8 cellular contexts compared by ENCODE assay signal in the genomic region with DNA sequence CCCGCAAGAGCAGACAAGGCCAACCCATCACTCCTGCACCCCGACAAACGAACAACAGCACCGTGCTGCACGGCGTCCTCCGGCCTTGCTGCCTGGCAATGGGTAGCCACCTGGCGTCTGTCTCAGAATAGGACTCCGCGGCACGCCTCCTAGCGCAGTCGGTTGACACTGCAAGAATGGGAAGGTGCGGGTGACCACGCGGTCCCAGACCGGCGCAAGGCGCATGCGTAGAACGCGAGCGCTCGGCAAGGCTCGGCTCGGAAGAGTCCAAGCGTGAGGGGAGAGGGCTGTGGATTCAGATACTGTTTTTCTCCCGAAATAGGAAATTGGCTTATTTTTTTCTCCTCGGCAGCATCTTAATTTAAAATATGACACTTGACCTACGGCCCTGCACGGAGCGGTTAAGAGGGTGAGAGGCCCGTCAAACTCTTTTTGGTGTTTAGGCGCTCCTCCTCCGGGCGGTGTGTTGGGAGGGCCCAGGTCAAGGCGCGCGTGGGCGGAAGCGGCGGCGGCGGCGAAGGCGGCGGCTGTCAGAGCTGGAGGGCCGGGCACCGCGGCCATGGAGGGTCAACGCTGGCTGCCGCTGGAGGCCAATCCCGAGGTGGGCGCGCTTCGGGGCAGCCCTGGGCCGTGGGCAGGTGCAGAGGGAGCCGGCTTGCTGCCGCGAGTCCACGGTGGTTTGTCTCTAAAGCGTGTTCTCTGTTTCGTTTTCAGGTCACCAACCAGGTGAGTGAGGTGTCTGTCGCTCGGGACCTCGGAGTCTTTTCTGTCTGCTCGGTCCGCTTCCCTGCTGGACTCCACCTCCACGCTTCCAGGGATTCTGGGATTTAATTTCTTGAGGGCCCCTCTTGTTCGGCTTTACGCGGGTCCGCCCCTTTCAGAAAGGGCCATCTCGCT. TPM values are rescaled to one million over a fixed set of nuclear protein-coding genes. Genes with fewer than 3 reads are reported as not detected.
A peak's percentile ranks its signal among the peaks of the same experiment; 100 is the strongest.
DNase-seq lines count a peak whose midpoint lies in the region; ATAC-seq and TF ChIP-seq lines count a peak whose summit lies in the region.

A gene (plus strand): TSS at position 530 of the 897 bp plus-strand sequence. CDS start 30 bp downstream, at position 560.

- H3F3A ChIP-seq in PC-3 (ENCODE audit: low read length, unreplicated experiment) = no peaks in the 10 kb centered on the region

- H3K4me1 ChIP-seq in PC-3 (ENCODE audit: insufficient read depth, low read length) = peaks cover 37% of the 10 kb centered on the region
- peaks cover 13 to 14% of the 10 kb centered on the region in 2 donors for H3K4me1 ChIP-seq in mucosa of rectum (ENCODE audit: control insufficient read depth in 2 of 2, insufficient read depth in 2 of 2, low read length in 2 of 2)

- TF ChIP-seq RAD21 in Ishikawa (IDR thresholded peaks at IDR 0.05; ENCODE audit: low read depth) = peak; percentile 64

- intact Hi-C loops in PC-3 (cut with micrococcal nuclease) = loop anchor here (1.0 to 5.0 kb wide), 2 partner anchors 67 to 177 kb away; a partner anchor contains a TSS

- CTCF ChIA-PET in PC-3 (lab: Charles Lee) = interaction anchor here (0.7 to 1.0 kb wide), 2 partner anchors 67 to 182 kb away, joined by 4 read pairs; a partner anchor contains a TSS

- TSS peak; percentile 86 for BruUV-seq in PC-3 (replicated peaks; lab: Mats Ljungman, UMichigan)

- peak within 1 kb of the TSS; percentile 90 for H3K9ac ChIP-seq in PC-3 (ENCODE audit: low read length)
- H3K9ac ChIP-seq in mucosa of rectum (ENCODE audit: low read depth in 1 of 2, low read length in 2 of 2) = peak within 1 kb of the TSS; percentile 83 to 85

- peak; percentile 73 for TF ChIP-seq CTCF in PC-3 (conservative IDR thresholded peaks at IDR 0.05; ENCODE audit: low read depth, low read length)
- peak; percentile 74 for TF ChIP-seq CTCF in epithelial cell of proximal tubule (conservative IDR thresholded peaks at IDR 0.05; ENCODE audit: low read depth, low read length)

- H3K4me2 ChIP-seq in PC-3 (ENCODE audit: low read length) = peak within 1 kb of the TSS; percentile 92

- peak; percentile 96 for ATAC-seq in GM21529 (IDR thresholded peaks at IDR 0.05; ENCODE audit: unreplicated experiment)
- peak; percentile 86 for ATAC-seq in PC-3

- H3K9me2 ChIP-seq in PC-3 (replicated peaks; ENCODE audit: low read length) = no peaks in the 10 kb centered on the region

- H4K20me1 ChIP-seq in PC-3 (ENCODE audit: low read length) = peaks cover 20% of the 10 kb centered on the region

- POLR2A ChIA-PET in PC-3 (lab: Charles Lee; ENCODE audit: unreplicated experiment) = no interaction called here

- peaks cover 53% of the 10 kb centered on the region for H3K79me2 ChIP-seq in PC-3 (ENCODE audit: low read length)

- TF ChIP-seq EP300 in Ishikawa (IDR thresholded peaks at IDR 0.05; ENCODE audit: borderline replicate concordance) = peak; percentile 48; the same call in 1 of the 2 replicates

- peaks cover 13% of the 10 kb centered on the region for H3K36me3 ChIP-seq in PC-3 (ENCODE audit: low read depth, low read length)
- H3K36me3 ChIP-seq in mucosa of rectum (ENCODE audit: control insufficient read depth in 2 of 2, insufficient read depth in 2 of 2, low read length in 2 of 2) = peaks cover 0 to 8% of the 10 kb centered on the region in 2 donors

- peak within 1 kb of the TSS; percentile 89 for H3K4me3 ChIP-seq in PC-3 (ENCODE audit: low read length)
- H3K4me3 ChIP-seq in epithelial cell of proximal tubule (ENCODE audit: low read depth, low read length) = peak within 1 kb of the TSS; percentile 97
- H3K4me3 ChIP-seq in mucosa of rectum (ENCODE audit: low read length in 2 of 2) = peak within 1 kb of the TSS; percentile 94 to 98

- peak within 1 kb of the TSS; percentile 75 for H3K27ac ChIP-seq in PC-3 (ENCODE audit: low read length)
- peak within 1 kb of the TSS; percentile 77 to 82 for H3K27ac ChIP-seq in mucosa of rectum (ENCODE audit: low read depth in 2 of 2, low read length in 2 of 2)

- peak; percentile 95 for DNase-seq in DMS153 treated with DMSO at 0.1 percent for 48 hours (lab: John Stamatoyannopoulos, UW; ENCODE audit: unreplicated experiment)
- peak; percentile 96 for DNase-seq in PC-3
- peak; percentile 98 for DNase-seq in activated T-cell treated with anti-CD3 and anti-CD28 coated beads, Interleukin-2, amount 50 U/mL, for 1 hour
- DNase-seq in epithelial cell of proximal tubule (ENCODE audit: low read depth) = peak; percentile 69
- DNase-seq in stimulated activated CD8-positive, alpha-beta memory T cell treated with anti-CD3 and anti-CD28 coated beads, Interleukin-7, amount 100 ng/mL, for 1 hour (ENCODE audit: low read depth in 2 of 2) = peak; percentile 89 to 94

- H3K27me3 ChIP-seq in PC-3 (ENCODE audit: low read length) (no peaks in the 10 kb centered on the region), mucosa of rectum (ENCODE audit: control insufficient read depth in 2 of 2, insufficient read depth in 2 of 2, low read length in 2 of 2) (no peaks in the 10 kb centered on the region)

- no peaks in the 10 kb centered on the region for H3K9me3 ChIP-seq in PC-3 (ENCODE audit: low read length)
- no peaks in the 10 kb centered on the region for H3K9me3 ChIP-seq in mucosa of rectum (ENCODE audit: control insufficient read depth in 2 of 2, low read length in 2 of 2)

- H2AFZ ChIP-seq in PC-3 (ENCODE audit: low read length) = peak within 1 kb of the TSS; percentile 78

TF ChIP-seq in Ishikawa, 13 proteins besides CTCF, POLR2A, EP300 and RAD21:
- TF ChIP-seq YY1 (IDR thresholded peaks at IDR 0.05; ENCODE audit: low read depth) (peak; percentile 82), TEAD4 (IDR thresholded peaks at IDR 0.05) (no peak), ZBTB7A (IDR thresholded peaks at IDR 0.05; ENCODE audit: low read depth) (no peak), TCF12 (IDR thresholded peaks at IDR 0.05; ENCODE audit: low read depth) (peak; percentile 28; the same call in 1 of the 2 replicates), CREB1 (IDR thresholded peaks at IDR 0.05; ENCODE audit: low read depth) (0 out of 2 replicates have a peak, but pooled peaks have one; percentile 40), EGR1 (IDR thresholded peaks at IDR 0.05) (peak; percentile 100), NFIC (IDR thresholded peaks at IDR 0.05) (no peak; the same call in 1 of the 2 replicates), TAF1 (IDR thresholded peaks at IDR 0.05; ENCODE audit: low read depth) (peak; percentile 86)
- TF ChIP-seq, protein P1, sequence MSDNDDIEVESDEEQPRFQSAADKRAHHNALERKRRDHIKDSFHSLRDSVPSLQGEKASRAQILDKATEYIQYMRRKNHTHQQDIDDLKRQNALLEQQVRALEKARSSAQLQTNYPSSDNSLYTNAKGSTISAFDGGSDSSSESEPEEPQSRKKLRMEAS (IDR thresholded peaks at IDR 0.05) = peak; percentile 98
- TF ChIP-seq, protein P2, sequence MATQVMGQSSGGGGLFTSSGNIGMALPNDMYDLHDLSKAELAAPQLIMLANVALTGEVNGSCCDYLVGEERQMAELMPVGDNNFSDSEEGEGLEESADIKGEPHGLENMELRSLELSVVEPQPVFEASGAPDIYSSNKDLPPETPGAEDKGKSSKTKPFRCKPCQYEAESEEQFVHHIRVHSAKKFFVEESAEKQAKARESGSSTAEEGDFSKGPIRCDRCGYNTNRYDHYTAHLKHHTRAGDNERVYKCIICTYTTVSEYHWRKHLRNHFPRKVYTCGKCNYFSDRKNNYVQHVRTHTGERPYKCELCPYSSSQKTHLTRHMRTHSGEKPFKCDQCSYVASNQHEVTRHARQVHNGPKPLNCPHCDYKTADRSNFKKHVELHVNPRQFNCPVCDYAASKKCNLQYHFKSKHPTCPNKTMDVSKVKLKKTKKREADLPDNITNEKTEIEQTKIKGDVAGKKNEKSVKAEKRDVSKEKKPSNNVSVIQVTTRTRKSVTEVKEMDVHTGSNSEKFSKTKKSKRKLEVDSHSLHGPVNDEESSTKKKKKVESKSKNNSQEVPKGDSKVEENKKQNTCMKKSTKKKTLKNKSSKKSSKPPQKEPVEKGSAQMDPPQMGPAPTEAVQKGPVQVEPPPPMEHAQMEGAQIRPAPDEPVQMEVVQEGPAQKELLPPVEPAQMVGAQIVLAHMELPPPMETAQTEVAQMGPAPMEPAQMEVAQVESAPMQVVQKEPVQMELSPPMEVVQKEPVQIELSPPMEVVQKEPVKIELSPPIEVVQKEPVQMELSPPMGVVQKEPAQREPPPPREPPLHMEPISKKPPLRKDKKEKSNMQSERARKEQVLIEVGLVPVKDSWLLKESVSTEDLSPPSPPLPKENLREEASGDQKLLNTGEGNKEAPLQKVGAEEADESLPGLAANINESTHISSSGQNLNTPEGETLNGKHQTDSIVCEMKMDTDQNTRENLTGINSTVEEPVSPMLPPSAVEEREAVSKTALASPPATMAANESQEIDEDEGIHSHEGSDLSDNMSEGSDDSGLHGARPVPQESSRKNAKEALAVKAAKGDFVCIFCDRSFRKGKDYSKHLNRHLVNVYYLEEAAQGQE (IDR thresholded peaks at IDR 0.05; ENCODE audit: low read depth) = no peak
- TF ChIP-seq, protein P3, sequence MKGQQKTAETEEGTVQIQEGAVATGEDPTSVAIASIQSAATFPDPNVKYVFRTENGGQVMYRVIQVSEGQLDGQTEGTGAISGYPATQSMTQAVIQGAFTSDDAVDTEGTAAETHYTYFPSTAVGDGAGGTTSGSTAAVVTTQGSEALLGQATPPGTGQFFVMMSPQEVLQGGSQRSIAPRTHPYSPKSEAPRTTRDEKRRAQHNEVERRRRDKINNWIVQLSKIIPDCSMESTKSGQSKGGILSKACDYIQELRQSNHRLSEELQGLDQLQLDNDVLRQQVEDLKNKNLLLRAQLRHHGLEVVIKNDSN (IDR thresholded peaks at IDR 0.05) = peak; percentile 63

RNA-seq across cellular contexts. Expression of the gene that starts here (rescaled TPM):
- total RNA-seq in PC-3 (2014; rRNA removed) (38.6 and 50.0 TPM in 2 replicates), epithelial cell of proximal tubule (84.0 and 104 TPM in 2 replicates)

Comparison
In these comparisons a context has a peak if more than half of its experiments do, and no peak if none do; other contexts are left out.
1. Peak in every context shown above with its lines: DNase-seq, ATAC-seq, H3K4me3 ChIP-seq and H3K27ac ChIP-seq.